29 cellular contexts compared by ENCODE assay signal in the genomic region with DNA sequence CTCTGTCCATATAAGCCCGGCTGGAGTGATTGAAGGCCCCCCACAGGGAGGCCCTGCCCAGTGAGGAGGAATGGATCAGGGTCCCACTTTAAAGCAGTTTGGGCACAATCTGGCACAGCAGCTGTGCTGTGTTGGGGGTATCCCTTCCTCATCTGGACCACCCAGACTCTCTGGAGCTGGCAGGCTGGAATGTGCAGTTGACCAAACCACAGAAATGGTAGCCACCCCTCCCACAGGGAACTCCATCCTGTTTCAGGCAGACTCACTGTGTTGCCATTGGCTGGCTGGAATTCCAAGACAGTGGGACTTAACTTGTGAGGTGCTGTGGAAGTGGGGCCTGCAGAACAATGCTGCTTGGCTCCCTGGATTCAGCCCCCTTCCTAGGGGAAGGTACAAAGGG.
"Had no signal": no experiment of that assay in that cellular context is flagged by ENCODE, and none has a peak within 500 bp of the region (broad histone marks: within the 10 kb centered on the region; RNA-seq: fewer than 3 reads in every experiment).

No MANE protein-coding gene starts in this region.

- H3K4me1 Mint-ChIP-seq: activated CD4-positive, alpha-beta T cell treated with anti-CD3 and anti-CD28 coated beads, Interleukin-2, amount 10 ng/mL, durations not matched to agents 24 days and 14 days; activated naive CD8-positive, alpha-beta T cell treated with anti-CD3 and anti-CD28 coated beads for 36 hours; activated T-helper 17 cell treated with anti-CD3 and anti-CD28 coated beads, Interleukin-2, amount 50 U/mL, for 72 hours had no signal

- H3K27ac Mint-ChIP-seq: activated CD4-positive, alpha-beta T cell treated with anti-CD3 and anti-CD28 coated beads, Interleukin-2, amount 10 ng/mL, durations not matched to agents 24 days and 14 days; activated CD8-positive, alpha-beta T cell treated with anti-CD3 and anti-CD28 coated beads for 36 hours; activated naive CD8-positive, alpha-beta T cell treated with anti-CD3 and anti-CD28 coated beads for 36 hours; activated T-cell treated with anti-CD3 and anti-CD28 coated beads, Interleukin-2, amount 50 U/mL, for 72 hours; activated T-helper 17 cell treated with anti-CD3 and anti-CD28 coated beads, Interleukin-2, amount 50 U/mL, for 72 hours had no signal

- H3K4me3 ChIP-seq: SK-N-MC had no signal

- H3K9me3 Mint-ChIP-seq: activated CD4-positive, alpha-beta T cell treated with anti-CD3 and anti-CD28 coated beads, Interleukin-2, amount 10 ng/mL, durations not matched to agents 24 days and 14 days had no signal

- H3K36me3 Mint-ChIP-seq: activated naive CD8-positive, alpha-beta T cell treated with anti-CD3 and anti-CD28 coated beads for 36 hours had no signal

- H3K27me3 Mint-ChIP-seq: activated CD4-positive, alpha-beta T cell treated with anti-CD3 and anti-CD28 coated beads, Interleukin-2, amount 10 ng/mL, durations not matched to agents 24 days and 14 days; activated CD8-positive, alpha-beta T cell treated with anti-CD3 and anti-CD28 coated beads for 36 hours had no signal

- H3K27ac ChIP-seq: SK-N-MC, WERI-Rb-1 had no signal

- H3K36me3 ChIP-seq: WERI-Rb-1 had no signal

- ATAC-seq: activated CD8-positive, alpha-beta T cell treated with anti-CD3 and anti-CD28 coated beads for 36 hours; activated T-cell treated with anti-CD3 and anti-CD28 coated beads, Interleukin-2, amount 50 U/mL, for 72 hours; activated T-helper 17 cell treated with anti-CD3 and anti-CD28 coated beads, Interleukin-2, amount 50 U/mL, for 72 hours; Panc1 had no signal

- H3K4me3 Mint-ChIP-seq: activated CD4-positive, alpha-beta T cell treated with anti-CD3 and anti-CD28 coated beads, Interleukin-2, amount 10 ng/mL, durations not matched to agents 24 days and 14 days; activated CD8-positive, alpha-beta T cell treated with anti-CD3 and anti-CD28 coated beads for 36 hours; activated naive CD8-positive, alpha-beta T cell treated with anti-CD3 and anti-CD28 coated beads for 36 hours; activated T-cell treated with anti-CD3 and anti-CD28 coated beads, Interleukin-2, amount 50 U/mL, for 72 hours; activated T-helper 17 cell treated with anti-CD3 and anti-CD28 coated beads, Interleukin-2, amount 50 U/mL, for 72 hours had no signal

- DNase-seq: activated CD4-positive, alpha-beta T cell treated with anti-CD3 and anti-CD28 coated beads for 1 hour; activated CD4-positive, alpha-beta T cell treated with anti-CD3 and anti-CD28 coated beads, Interleukin-2, amount 10 ng/mL, durations not matched to agents 24 days and 14 days; activated CD4-positive, alpha-beta T cell treated with anti-CD3 and anti-CD28 coated beads, Interleukin-2, amount 50 U/mL, for 4 hours; activated CD4-positive, CD25-positive, alpha-beta regulatory T cell; activated CD8-positive, alpha-beta T cell treated with anti-CD3 and anti-CD28 coated beads for 36 hours; activated effector memory CD4-positive, alpha-beta T cell treated with anti-CD3 and anti-CD28 coated beads, Interleukin-2, amount 50 U/mL, for 16 hours; activated naive CD4-positive, alpha-beta T cell; activated naive CD4-positive, alpha-beta T cell treated with anti-CD3 and anti-CD28 coated beads, Interleukin-2, amount 50 U/mL, for 16 hours; activated naive CD8-positive, alpha-beta T cell treated with anti-CD3 and anti-CD28 coated beads for 36 hours; activated T-cell treated with anti-CD3 and anti-CD28 coated beads, Interleukin-2, amount 50 U/mL, for 1 hour; activated T-cell treated with anti-CD3 and anti-CD28 coated beads, Interleukin-2, amount 50 U/mL, for 72 hours; amniotic stem cell; aorta; Karpas-422; KBM-7; NCI-H1105; NCI-H1417 treated with DMSO at 0.1 percent for 48 hours; NCI-H187 treated with DMSO at 0.1 percent for 48 hours; NCI-H2081; NCI-H2171 treated with DMSO at 0.1 percent for 48 hours; NCI-H2227 treated with DMSO at 0.1 percent for 48 hours; NCI-H446; NCI-H510A treated with DMSO at 0.1 percent for 48 hours; SIG-M5; T1000; WERI-Rb-1 had no signal
